In the genomic region with DNA sequence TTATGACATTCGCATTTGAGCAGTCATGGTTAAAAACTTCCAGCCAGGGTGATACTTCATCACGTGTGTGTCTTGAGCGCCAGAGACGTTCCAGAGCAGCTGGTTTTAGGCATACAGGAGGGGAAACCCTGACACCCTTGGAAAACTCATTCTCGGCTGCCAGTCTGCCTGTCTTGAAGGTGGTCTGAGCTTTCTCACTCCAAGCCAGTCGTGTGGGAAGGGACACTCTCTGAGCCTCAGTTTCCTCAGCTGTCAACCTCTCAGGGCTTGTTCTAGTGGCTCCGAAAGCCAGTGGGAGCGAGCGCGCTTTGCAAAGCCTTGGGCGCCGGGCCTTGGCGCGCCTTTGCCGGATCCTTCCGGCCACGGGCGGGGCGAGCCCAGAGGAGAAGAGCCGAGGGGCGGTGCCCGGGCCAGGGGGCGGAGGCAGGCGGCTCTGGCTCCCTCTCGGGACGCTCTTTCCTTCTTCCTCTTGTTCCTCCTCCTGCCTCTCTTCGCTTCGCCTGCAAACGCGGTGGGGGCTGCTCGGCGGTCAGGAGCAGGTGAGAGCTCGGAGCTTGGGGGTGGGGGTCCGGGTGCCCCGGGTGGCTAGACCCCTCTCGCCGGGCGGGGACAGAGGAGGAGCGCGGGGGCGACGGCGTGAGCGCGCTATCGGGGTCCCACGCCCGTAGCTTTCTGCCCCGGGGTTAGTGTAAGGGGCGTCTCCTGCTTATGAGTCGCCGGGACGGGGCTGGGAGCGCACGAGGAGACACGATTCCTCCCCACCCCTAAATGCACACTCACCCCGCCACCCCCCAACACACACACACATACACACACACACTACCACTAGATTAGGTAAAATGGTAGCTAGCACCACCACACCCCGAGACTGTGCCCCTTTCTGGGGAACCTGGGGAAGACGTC, we compare ENCODE assay signal across 8 cellular contexts. TPM values are rescaled to one million over a fixed set of nuclear protein-coding genes. Genes with fewer than 3 reads are reported as not detected.
DNase-seq lines count a peak whose midpoint lies in the region; ATAC-seq, FAIRE-seq and TF ChIP-seq lines count a peak whose summit lies in the region.

A gene (plus strand): TSS at position 467 of the 903 bp plus-strand sequence. CDS start 2,509 bp downstream, outside the sequence.

- intact Hi-C loops in endothelial cell of umbilical vein (cut with micrococcal nuclease): loop anchor here (1.0 to 5.0 kb wide), 4 partner anchors 82 to 1164 kb away; no protein-coding TSS in a partner anchor

- CTCF ChIA-PET in endothelial cell of umbilical vein (lab: Charles Lee): interaction anchor here (1.0 to 5.1 kb wide), 7 partner anchors 10 to 384 kb away, joined by 3 to 117 read pairs (median 4); no protein-coding TSS in a partner anchor

- peaks cover 20% of the 10 kb centered on the region for H3K27me3 ChIP-seq in BE2C
- H3K27me3 ChIP-seq in endothelial cell of umbilical vein (ENCODE audit: control insufficient read depth in 2 of 2, insufficient read depth in 2 of 2, low read length in 2 of 2): no peaks in the 10 kb centered on the region

- H3K4me1 ChIP-seq in BE2C: no peaks in the 10 kb centered on the region
- peaks cover 13% of the 10 kb centered on the region for H3K4me1 ChIP-seq in endothelial cell of umbilical vein (ENCODE audit: control insufficient read depth, extremely low read depth, insufficient read depth, low read length)

- peak within 1 kb of the TSS; percentile 92 for H3K4me2 ChIP-seq in endothelial cell of umbilical vein (ENCODE audit: insufficient read depth, low read length)

- ATAC-seq in HG03439 (IDR thresholded peaks at IDR 0.05; ENCODE audit: unreplicated experiment): peak; percentile 60

- TF ChIP-seq CTCF in BE2C (IDR thresholded peaks at IDR 0.05; ENCODE audit: low read depth, low read length) (no peak), endothelial cell of umbilical vein (IDR thresholded peaks at IDR 0.05; ENCODE audit: extremely low read depth in 1 of 2, insufficient read depth in 1 of 2, low read depth in 1 of 2, low read length in 2 of 2) (no peak)

- peak within 1 kb of the TSS; percentile 78 for H2AFZ ChIP-seq in endothelial cell of umbilical vein (ENCODE audit: low read depth, low read length)

- peak within 1 kb of the TSS; percentile 65 for H3K9ac ChIP-seq in endothelial cell of umbilical vein (replicated peaks; ENCODE audit: extremely low read depth, insufficient read depth, low read length)

- H3K27ac ChIP-seq in endothelial cell of umbilical vein (ENCODE audit: insufficient read depth, low read depth, low read length): no peak within 1 kb of the TSS

- peak; percentile 78 for FAIRE-seq in endothelial cell of umbilical vein (lab: Jason Lieb, UNC)

- DNase-seq in BE2C: peak; percentile 78
- peak; percentile 91 for DNase-seq in GM19238 (ENCODE audit: insufficient read length, low spot score)
- peak; percentile 88 for DNase-seq in NOMO-1 treated with DMSO at 0.1 percent for 48 hours (lab: John Stamatoyannopoulos, UW; ENCODE audit: unreplicated experiment)
- peak; percentile 27 for DNase-seq in activated CD8-positive, alpha-beta memory T cell treated with anti-CD3 and anti-CD28 coated beads, Interleukin-2, amount 50 U/mL, for 24 hours (ENCODE audit: extremely low read depth)
- DNase-seq in endothelial cell of umbilical vein (ENCODE audit: low read depth, low spot score): peak; percentile 62
- peak; percentile 6 for DNase-seq in middle frontal gyrus (ENCODE audit: extremely low spot score, low spot score)
- DNase-seq in stimulated activated CD8-positive, alpha-beta memory T cell treated with anti-CD3 and anti-CD28 coated beads, Interleukin-15, amount 100 ng/mL, for 48 hours (ENCODE audit: low read depth in 2 of 2): peak; percentile 72 to 73

- TF ChIP-seq POLR2A in endothelial cell of umbilical vein (IDR thresholded peaks at IDR 0.05; ENCODE audit: low read depth, low read length): no peak

- H3K36me3 ChIP-seq in BE2C: no peaks in the 10 kb centered on the region
- peaks cover 0 to 3% of the 10 kb centered on the region in 2 experiments for H3K36me3 ChIP-seq in endothelial cell of umbilical vein (ENCODE audit: control insufficient read depth in 2 of 2, extremely low read depth in 1 of 2, insufficient read depth in 2 of 2, low read length in 2 of 2)

- H3K9me3 ChIP-seq in BE2C: no peaks in the 10 kb centered on the region
- H3K9me3 ChIP-seq in endothelial cell of umbilical vein (replicated peaks; ENCODE audit: control insufficient read depth, insufficient read depth, low read length): no peaks in the 10 kb centered on the region

- H4K20me1 ChIP-seq in endothelial cell of umbilical vein (replicated peaks; ENCODE audit: control insufficient read depth, extremely low read depth, insufficient read depth, low read length): no peaks in the 10 kb centered on the region

- no TSS peak for BruUV-seq in endothelial cell of umbilical vein (replicated peaks; lab: Mats Ljungman, UMichigan)

- H3K4me3 ChIP-seq in BE2C (ENCODE audit: low read depth, low read length): peak within 1 kb of the TSS; percentile 53
- H3K4me3 ChIP-seq in endothelial cell of umbilical vein (replicated peaks in 1 of 3; ENCODE audit: insufficient read depth in 1 of 3, low read depth in 1 of 3, low read length in 3 of 3): peak within 1 kb of the TSS; percentile 58 to 83 (median 64)

- H3K79me2 ChIP-seq in endothelial cell of umbilical vein (ENCODE audit: control insufficient read depth, insufficient read depth, low read length): no peaks in the 10 kb centered on the region

- H3K9me1 ChIP-seq in endothelial cell of umbilical vein (replicated peaks; ENCODE audit: control insufficient read depth, extremely low read depth, insufficient read depth, low read length): no peaks in the 10 kb centered on the region

- POLR2A ChIA-PET in endothelial cell of umbilical vein (lab: Charles Lee): no interaction called here

- dilution Hi-C loops in endothelial cell of umbilical vein (cut with MboI; ENCODE audit: extremely low pct_ligation_motif_present, low sequenced_read_pairs): no loop called here

TF ChIP-seq in endothelial cell of umbilical vein, 7 proteins besides CTCF, POLR2A, EP300 and RAD21:
- TF ChIP-seq EZH2 (IDR thresholded peaks at IDR 0.05; ENCODE audit: borderline replicate concordance, low read depth, low read length, severe bottlenecking): no peak
- TF ChIP-seq, protein P1, sequence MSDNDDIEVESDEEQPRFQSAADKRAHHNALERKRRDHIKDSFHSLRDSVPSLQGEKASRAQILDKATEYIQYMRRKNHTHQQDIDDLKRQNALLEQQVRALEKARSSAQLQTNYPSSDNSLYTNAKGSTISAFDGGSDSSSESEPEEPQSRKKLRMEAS (IDR thresholded peaks at IDR 0.05; ENCODE audit: insufficient read depth, insufficient read length): no peak
- TF ChIP-seq GATA2 (IDR thresholded peaks at IDR 0.05; ENCODE audit: insufficient read depth, insufficient read length, low read depth, low read length): no peak
- no peak for TF ChIP-seq FOS (IDR thresholded peaks at IDR 0.05; ENCODE audit: borderline replicate concordance, insufficient read depth, low read length)
- TF ChIP-seq JUN (IDR thresholded peaks at IDR 0.05; ENCODE audit: borderline replicate concordance, insufficient read depth, insufficient read length, low read depth): no peak
- TF ChIP-seq MYC (IDR thresholded peaks at IDR 0.05; ENCODE audit: low read depth, low read length): no peak
- TF ChIP-seq POLR2AphosphoS5 (IDR thresholded peaks at IDR 0.05; ENCODE audit: insufficient read depth, low read depth, low read length): peak; percentile 42

RNA-seq across cellular contexts. Expression of the gene that starts here (rescaled TPM):
- 1.0 TPM for polyA plus RNA-seq in BE2C (2012; ENCODE audit: insufficient read depth, insufficient read length, low read depth)
- total RNA-seq in endothelial cell of umbilical vein: 19.4 and 20.4 TPM in 2 replicates
- polyA plus RNA-seq in endothelial cell of umbilical vein: 29.4 and 37.5 TPM in 2 replicates
- polyA plus RNA-seq in endothelial cell of umbilical vein (2011; cell fraction: cytosol; rRNA removed): 19.8 and 19.9 TPM in 2 replicates
- polyA plus RNA-seq in endothelial cell of umbilical vein (2011; cell fraction: nucleus; rRNA removed): 5.8 and 8.4 TPM in 2 replicates
- polyA plus RNA-seq in endothelial cell of umbilical vein (2012): 34.4 and 48.5 TPM in 2 replicates
- 44.5 and 52.5 TPM in 2 replicates for polyA minus RNA-seq in endothelial cell of umbilical vein
- polyA minus RNA-seq in endothelial cell of umbilical vein (2011; cell fraction: cytosol; rRNA and poly(A)+ RNA removed): 7.2 TPM
- 5.2 and 5.6 TPM in 2 replicates for polyA minus RNA-seq in endothelial cell of umbilical vein (2011; cell fraction: nucleus; rRNA and poly(A)+ RNA removed)

Comparison
In these comparisons a context has a peak if more than half of its experiments do, and no peak if none do; other contexts are left out.
1. DNase-seq: peak in every context shown above with its lines; median percentile 91 in GM19238; 88 in NOMO-1 treated with DMSO at 0.1 percent for 48 hours; 78 in BE2C; 72 in stimulated activated CD8-positive, alpha-beta memory T cell treated with anti-CD3 and anti-CD28 coated beads, Interleukin-15, amount 100 ng/mL, for 48 hours; 62 in endothelial cell of umbilical vein; 27 in activated CD8-positive, alpha-beta memory T cell treated with anti-CD3 and anti-CD28 coated beads, Interleukin-2, amount 50 U/mL, for 24 hours; 6 in middle frontal gyrus.